Comparison of ENCODE assay signal across 1 cellular context in genomic region chr20:63706852-63707557, GRCh38.
TF ChIP-seq lines count a peak whose summit lies in the region.

No MANE protein-coding gene starts in this region.

TF ChIP-seq in K562, 482 proteins besides CTCF, POLR2A, EP300 and RAD21 (continued from another document and continues in another):
- TF ChIP-seq JUN (IDR thresholded peaks at IDR 0.05; ENCODE audit: borderline replicate concordance, low read depth, low read length) (no peak), JUN (CRISPR knock-in tag; IDR thresholded peaks at IDR 0.05; ENCODE audit: borderline replicate concordance) (no peak), ZNF436 (CRISPR knock-in tag; IDR thresholded peaks at IDR 0.05) (no peak), E2F8 (IDR thresholded peaks at IDR 0.05; ENCODE audit: low read depth, partially characterized antibody) (no peak), NELFE (IDR thresholded peaks at IDR 0.05; ENCODE audit: insufficient read depth, insufficient read length) (no peak), HNRNPK (IDR thresholded peaks at IDR 0.05; ENCODE audit: low read depth, low read length, poor library complexity, severe bottlenecking) (no peak), ZNF239 (CRISPR knock-in tag; IDR thresholded peaks at IDR 0.05) (no peak), FUS (optimal IDR thresholded peaks at IDR 0.05; ENCODE audit: low read depth, low read length) (no peak), AFF4 (CRISPR knock-in tag; IDR thresholded peaks at IDR 0.05) (no peak), NR0B1 (IDR thresholded peaks at IDR 0.05; ENCODE audit: partially characterized antibody) (no peak), TAF1 (IDR thresholded peaks at IDR 0.05; ENCODE audit: control insufficient read depth, extremely low read depth, insufficient read depth, low read length, severe bottlenecking) (peak; percentile 55), ADNP (tag; IDR thresholded peaks at IDR 0.05) (no peak), ZFP36 (IDR thresholded peaks at IDR 0.05; ENCODE audit: low read depth, low read length, partially characterized antibody) (no peak), MCM5 (IDR thresholded peaks at IDR 0.05; ENCODE audit: low read depth) (no peak), JUND (IDR thresholded peaks at IDR 0.05; ENCODE audit: borderline replicate concordance, low read depth, low read length) (peak; percentile 25; the same call in 1 of the 2 replicates), JUND (tag; IDR thresholded peaks at IDR 0.05; ENCODE audit: borderline replicate concordance, low read depth, low read length) (no peak; the same call in 2 of the 3 replicates), POLR2H (tag; IDR thresholded peaks at IDR 0.05; ENCODE audit: low read depth) (no peak), ZNF398 (CRISPR knock-in tag; IDR thresholded peaks at IDR 0.05) (no peak), TCF7 (IDR thresholded peaks at IDR 0.05; ENCODE audit: borderline replicate concordance) (no peak), RBM39 (optimal IDR thresholded peaks at IDR 0.05; ENCODE audit: low read depth, low read length) (no peak), HMGN3 (IDR thresholded peaks at IDR 0.05; ENCODE audit: borderline replicate concordance, extremely low read depth, insufficient read length, low read depth, low read length) (no peak), STAG1 (CRISPR knock-in tag; IDR thresholded peaks at IDR 0.05; ENCODE audit: borderline replicate concordance) (peak; percentile 74; the same call in 1 of the 2 replicates), SIRT6 (IDR thresholded peaks at IDR 0.05; ENCODE audit: low read depth, low read length) (no peak), ZNF347 (CRISPR knock-in tag; IDR thresholded peaks at IDR 0.05; ENCODE audit: low read depth) (no peak), SREBF1 (IDR thresholded peaks at IDR 0.05; ENCODE audit: borderline replicate concordance, low read depth, low read length) (no peak), MXI1 (IDR thresholded peaks at IDR 0.05; ENCODE audit: low read depth, low read length) (peak; percentile 44; the same call in 1 of the 2 replicates), MEF2A (IDR thresholded peaks at IDR 0.05; ENCODE audit: control insufficient read depth, low read depth, low read length) (no peak), TCFL5 (CRISPR knock-in tag; conservative IDR thresholded peaks at IDR 0.05) (no peak), PRPF4 (IDR thresholded peaks at IDR 0.05; ENCODE audit: insufficient read depth, low read depth, low read length, poor library complexity, severe bottlenecking) (no peak), ZNF780A (CRISPR knock-in tag; IDR thresholded peaks at IDR 0.05) (no peak), ZNF41 (CRISPR knock-in tag; conservative IDR thresholded peaks at IDR 0.05) (no peak), CREM (IDR thresholded peaks at IDR 0.05; ENCODE audit: low read depth) (peak; percentile 77), NR4A1 (CRISPR knock-in tag; IDR thresholded peaks at IDR 0.05) (no peak), NR4A1 (tag; IDR thresholded peaks at IDR 0.05) (no peak), GTF2E2 (tag; IDR thresholded peaks at IDR 0.05) (0 out of 2 replicates have a peak, but pooled peaks have one; percentile 1), ZNF77 (CRISPR knock-in tag; IDR thresholded peaks at IDR 0.05) (no peak), DLX4 (CRISPR knock-in tag; IDR thresholded peaks at IDR 0.05) (no peak), ZNF133 (CRISPR knock-in tag; IDR thresholded peaks at IDR 0.05) (no peak), KAT7 (CRISPR knock-in tag; IDR thresholded peaks at IDR 0.05; ENCODE audit: borderline replicate concordance) (no peak), ZNF766 (CRISPR knock-in tag; conservative IDR thresholded peaks at IDR 0.05) (no peak), SRF (CRISPR knock-in tag; IDR thresholded peaks at IDR 0.05) (no peak), ARNT (IDR thresholded peaks at IDR 0.05) (no peak), ZNF445 (CRISPR knock-in tag; IDR thresholded peaks at IDR 0.05; ENCODE audit: low read depth) (no peak), DACH1 (IDR thresholded peaks at IDR 0.05; ENCODE audit: partially characterized antibody) (no peak), CEBPG (CRISPR knock-in tag; IDR thresholded peaks at IDR 0.05) (no peak), CEBPG (tag; conservative IDR thresholded peaks at IDR 0.05 in 1 of 2, IDR thresholded peaks at IDR 0.05 in 1 of 2) (no peak), PTBP1 (IDR thresholded peaks at IDR 0.05; ENCODE audit: low read depth, low read length) (no peak), E2F1 (CRISPR knock-in tag; IDR thresholded peaks at IDR 0.05) (no peak), NR2C1 (IDR thresholded peaks at IDR 0.05) (peak; percentile 44; the same call in 1 of the 2 replicates), NR2C1 (tag; IDR thresholded peaks at IDR 0.05) (peak; percentile 48), PHTF2 (CRISPR knock-in tag; IDR thresholded peaks at IDR 0.05) (no peak), ATF4 (CRISPR knock-in tag; IDR thresholded peaks at IDR 0.05) (no peak), ZNF384 (IDR thresholded peaks at IDR 0.05; ENCODE audit: low read depth, low read length) (no peak), ZBTB5 (IDR thresholded peaks at IDR 0.05) (no peak), ATF2 (CRISPR knock-in tag; IDR thresholded peaks at IDR 0.05) (no peak), SMAD1 (IDR thresholded peaks at IDR 0.05; ENCODE audit: low read depth, low read length, partially characterized antibody) (no peak), ZNF274 (IDR thresholded peaks at IDR 0.05; ENCODE audit: borderline replicate concordance, low read depth, low read length) (no peak), HSF4 (CRISPR knock-in tag; IDR thresholded peaks at IDR 0.05; ENCODE audit: borderline replicate concordance) (no peak)
